ENCODE assay signal across 19 cellular contexts in genomic region chr7:140732436-140732835, GRCh38. TPM values are rescaled to one million over a fixed set of nuclear protein-coding genes. Genes with fewer than 3 reads are reported as not detected.
DNase-seq lines count a peak whose midpoint lies in the region; ATAC-seq, FAIRE-seq and TF ChIP-seq lines count a peak whose summit lies in the region.
"Had no signal": no experiment of that assay in that cellular context is flagged by ENCODE, and none has a peak within 500 bp of the region (broad histone marks: within the 10 kb centered on the region; RNA-seq: fewer than 3 reads in every experiment).

No MANE protein-coding gene starts in this region.

- no peak for TF ChIP-seq POLR2A in gastroesophageal sphincter (IDR thresholded peaks at IDR 0.05)

- DNase-seq in GM19239 (ENCODE audit: insufficient read length, low spot score) = no peak
- DNase-seq in H7 = peak; percentile 34
- peak; percentile 61 for DNase-seq in NCI-H510A treated with DMSO at 0.1 percent for 48 hours (lab: John Stamatoyannopoulos, UW)
- DNase-seq in left colon = no peak
- DNase-seq in head of caudate nucleus = no peak
- DNase-seq in putamen (ENCODE audit: low spot score) = no peak
- DNase-seq: AML-193, COR-L47, DMS 273 treated with DMSO at 0.1 percent for 48 hours, MV-4-11, NCI-H774, OCI-M1, Right ventricle myocardium superior, SW 1271, T-helper 2 cell had no signal

- H3K27me3 ChIP-seq in H7 (ENCODE audit: control insufficient read depth, insufficient read depth, low read length) (no peaks in the 10 kb centered on the region), gastroesophageal sphincter (no peaks in the 10 kb centered on the region)

- H3K4me3 ChIP-seq in H7 (ENCODE audit: insufficient read depth, low read depth, low read length) (no peak overlapping the region), gastroesophageal sphincter (no peak overlapping the region)
- H3K4me3 ChIP-seq: HAP-1 had no signal

- ATAC-seq in left colon = peak; percentile 58
- no peak for ATAC-seq in gastroesophageal sphincter

- H3K36me3 ChIP-seq in H7 (replicated peaks; ENCODE audit: control insufficient read depth, insufficient read depth, low read length) = no peaks in the 10 kb centered on the region
- peaks cover 0 to 41% of the 10 kb centered on the region in 2 donors for H3K36me3 ChIP-seq in gastroesophageal sphincter
- H3K36me3 ChIP-seq: HAP-1 had no signal

- no peak for TF ChIP-seq EP300 in gastroesophageal sphincter (IDR thresholded peaks at IDR 0.05)

- TF ChIP-seq CTCF in gastroesophageal sphincter (IDR thresholded peaks at IDR 0.05) = no peak

- H3K27ac ChIP-seq in gastroesophageal sphincter = no peak overlapping the region
- H3K27ac ChIP-seq: C4-2B, KMS-11 had no signal

- intact Hi-C loops in left colon (cut with DNase I, micrococcal nuclease) (no loop called here), head of caudate nucleus (cut with DNase I) (no loop called here)

- H3K9me3 ChIP-seq in gastroesophageal sphincter = no peaks in the 10 kb centered on the region
- H3K9me3 ChIP-seq: HAP-1 had no signal

- 86 to 93% methylated on average over 2 of the region's 2 CpGs for WGBS in gastroesophageal sphincter (ENCODE audit: low coverage in 1 of 2), 2 donors

- H3K4me1 ChIP-seq in gastroesophageal sphincter = no peaks in the 10 kb centered on the region
- H3K4me1 ChIP-seq: HAP-1 had no signal

- peak; percentile 42 for FAIRE-seq in GM19239 (lab: Jason Lieb, UNC)

RNA-seq across cellular contexts. Expression of gene NDUFB2, which starts 35.9 kb away (rescaled TPM):
- 124 and 196 TPM in 2 replicates for total RNA-seq in H7 (2014; rRNA removed; shearing (Covaris generic))
- total RNA-seq in left colon = 100 to 1,000 TPM; 274 to 319 TPM
- total RNA-seq in gastroesophageal sphincter = 100 to 1,000 TPM; 187 to 472 (median 345) TPM

RNA-seq across cellular contexts. Expression of gene ADCK2, which starts 59.7 kb away (rescaled TPM):
- 16.0 and 17.3 TPM in 2 replicates for total RNA-seq in H7 (2014; rRNA removed; shearing (Covaris generic))
- total RNA-seq in left colon (10 to 100 TPM; 26.3 to 26.5 TPM), gastroesophageal sphincter (10 to 100 TPM; 14.5 to 33.4 (median 22.4) TPM)

Comparison
In these comparisons a context has a peak if more than half of its experiments do, and no peak if none do; other contexts are left out.
1. DNase-seq: peak in H7 (single experiment) and NCI-H510A treated with DMSO at 0.1 percent for 48 hours (single experiment); none in GM19239 (single experiment), left colon (0 of 2), head of caudate nucleus (0 of 42) and putamen (single experiment).